Comparison of ENCODE assay signal across 12 cellular contexts in genomic region chr7:131346885-131347592, GRCh38. TPM values are rescaled to one million over a fixed set of nuclear protein-coding genes. Genes with fewer than 3 reads are reported as not detected.
DNase-seq lines count a peak whose midpoint lies in the region; ATAC-seq and TF ChIP-seq lines count a peak whose summit lies in the region.
"Had no signal": no experiment of that assay in that cellular context is flagged by ENCODE, and none has a peak within 500 bp of the region (broad histone marks: within the 10 kb centered on the region; RNA-seq: fewer than 3 reads in every experiment).

No MANE protein-coding gene starts in this region.

- WGBS in heart left ventricle, 4 donors: 37 to 61% (median 49%) methylated on average over 3 of the region's 3 CpGs

- H3K4me1 Mint-ChIP-seq in T-helper 17 cell (peaks cover 23% of the 10 kb centered on the region), immature natural killer cell (peaks cover 41 to 76% of the 10 kb centered on the region in 2 donors), type B pancreatic cell (ENCODE audit: unreplicated experiment) (peaks cover 7% of the 10 kb centered on the region)

- H3K4me3 ChIP-seq in heart left ventricle: no peak overlapping the region
- H3K4me3 ChIP-seq in uterus: no peak overlapping the region
- H3K4me3 ChIP-seq: skin epidermis had no signal

- H3K9me3 Mint-ChIP-seq in immature natural killer cell (no peaks in the 10 kb centered on the region), type B pancreatic cell (no peaks in the 10 kb centered on the region)
- H3K9me3 Mint-ChIP-seq in activated naive CD4-positive, alpha-beta T cell treated with anti-CD3 and anti-CD28 coated beads, Interleukin-2, amount 50 U/mL, for 72 hours: no peaks in the 10 kb centered on the region

- H3K36me3 ChIP-seq in heart left ventricle (no peaks in the 10 kb centered on the region), uterus (no peaks in the 10 kb centered on the region)

- peak; percentile 45 for ATAC-seq in Right ventricle myocardium superior (ENCODE audit: poor library complexity)
- ATAC-seq in heart left ventricle: no peak
- no peak for ATAC-seq in T-helper 17 cell
- no peak for ATAC-seq in activated naive CD4-positive, alpha-beta T cell treated with anti-CD3 and anti-CD28 coated beads, Interleukin-2, amount 50 U/mL, for 72 hours

- H3K4me3 Mint-ChIP-seq in T-helper 17 cell (peak overlapping the region; percentile 25), immature natural killer cell (no peak overlapping the region), type B pancreatic cell (peak overlapping the region; percentile 1)

- TF ChIP-seq CTCF in heart left ventricle (IDR thresholded peaks at IDR 0.05) (no peak), type B pancreatic cell (conservative IDR thresholded peaks at IDR 0.05) (no peak), uterus (IDR thresholded peaks at IDR 0.05) (no peak)

- intact Hi-C loops in Right ventricle myocardium superior (cut with DNase I): no loop called here
- intact Hi-C loops in heart left ventricle (cut with DNase I): no loop called here
- intact Hi-C loops in uterus (cut with DNase I; ENCODE audit: low total_unique reads): no loop called here

- H3K27ac Mint-ChIP-seq in T-helper 17 cell (peak overlapping the region; percentile 79), immature natural killer cell (peak overlapping the region in 4 of 6 donors; percentile 8 to 56 (median 17)), type B pancreatic cell (peak overlapping the region; percentile 35)
- no peak overlapping the region for H3K27ac Mint-ChIP-seq in activated naive CD4-positive, alpha-beta T cell treated with anti-CD3 and anti-CD28 coated beads, Interleukin-2, amount 50 U/mL, for 72 hours

- H3K27me3 ChIP-seq in heart left ventricle (no peaks in the 10 kb centered on the region), uterus (no peaks in the 10 kb centered on the region)

- TF ChIP-seq POLR2A in heart left ventricle (IDR thresholded peaks at IDR 0.05): no peak
- no peak for TF ChIP-seq POLR2A in uterus (IDR thresholded peaks at IDR 0.05)

- peaks cover 0 to 10% (median 0%) of the 10 kb centered on the region in 12 donors for H3K9me3 ChIP-seq in heart left ventricle
- no peaks in the 10 kb centered on the region for H3K9me3 ChIP-seq in T-helper 17 cell (ENCODE audit: control insufficient read depth, low read length, poor library complexity, severe bottlenecking)
- no peaks in the 10 kb centered on the region for H3K9me3 ChIP-seq in uterus

- no peaks in the 10 kb centered on the region for H3K36me3 Mint-ChIP-seq in T-helper 17 cell (ENCODE audit: low read depth)
- peaks cover 0 to 7% (median 5%) of the 10 kb centered on the region in 3 donors for H3K36me3 Mint-ChIP-seq in immature natural killer cell
- H3K36me3 Mint-ChIP-seq in type B pancreatic cell: no peaks in the 10 kb centered on the region
- H3K36me3 Mint-ChIP-seq in activated naive CD4-positive, alpha-beta T cell treated with anti-CD3 and anti-CD28 coated beads, Interleukin-2, amount 50 U/mL, for 72 hours: peaks cover 0 to 15% of the 10 kb centered on the region in 2 donors

- no peak for DNase-seq in Right ventricle myocardium superior
- DNase-seq in heart left ventricle: no peak
- no peak for DNase-seq in T-helper 17 cell
- no peak for DNase-seq in immature natural killer cell
- DNase-seq in type B pancreatic cell (ENCODE audit: extremely low spot score, unreplicated experiment): no peak
- DNase-seq in NCI-H2081 treated with DMSO at 0.1 percent for 48 hours (lab: John Stamatoyannopoulos, UW): no peak
- no peak for DNase-seq in activated naive CD4-positive, alpha-beta T cell treated with anti-CD3 and anti-CD28 coated beads, Interleukin-2, amount 50 U/mL, for 72 hours (ENCODE audit: low spot score in 2 of 2)
- no peak for DNase-seq in uterus
- DNase-seq: activated CD4-positive, alpha-beta T cell treated with anti-CD3 and anti-CD28 coated beads for 4 hours; DND-41; NCI-H446 had no signal

- H3K27me3 Mint-ChIP-seq in T-helper 17 cell: no peaks in the 10 kb centered on the region
- peaks cover 0 to 2% (median 0%) of the 10 kb centered on the region in 3 donors for H3K27me3 Mint-ChIP-seq in immature natural killer cell (ENCODE audit: low read depth in 3 of 3)
- no peaks in the 10 kb centered on the region for H3K27me3 Mint-ChIP-seq in type B pancreatic cell

- H3K27ac ChIP-seq in heart left ventricle: no peak overlapping the region
- no peak overlapping the region for H3K27ac ChIP-seq in uterus
- H3K27ac ChIP-seq: skin epidermis had no signal

- H3K4me1 ChIP-seq in heart left ventricle (peaks cover 0 to 39% (median 28%) of the 10 kb centered on the region in 12 donors), uterus (peaks cover 0 to 6% of the 10 kb centered on the region in 2 donors)

RNA-seq across cellular contexts. Expression of gene MKLN1, which starts 19.4 kb away (rescaled TPM):
- total RNA-seq in Right ventricle myocardium superior (37.5 TPM), heart left ventricle (10 to 100 TPM; 26.7 to 49.7 (median 42.7) TPM), T-helper 17 cell (10 to 100 TPM; 46.5 to 51.1 TPM), type B pancreatic cell (ENCODE audit: low replicate concordance) (39.1 and 47.7 TPM in 2 replicates), uterus (100 to 1,000 TPM in 3 of 4 donors, 10 to 100 TPM in 1; 52.9 to 311 (median 128) TPM)
- polyA plus RNA-seq in heart left ventricle (10 to 100 TPM; 11.5 to 16.3 TPM), immature natural killer cell (10 to 100 TPM; 10.8 to 26.6 (median 17.5) TPM)
- 10 to 100 TPM; 48.9 to 54.2 TPM for total RNA-seq in activated naive CD4-positive, alpha-beta T cell treated with anti-CD3 and anti-CD28 coated beads, Interleukin-2, amount 50 U/mL, for 72 hours

Comparison
In these comparisons a context has a peak if more than half of its experiments do, and no peak if none do; other contexts are left out.
1. H3K27ac Mint-ChIP-seq: peak in T-helper 17 cell (single experiment), immature natural killer cell (4 of 6) and type B pancreatic cell (single experiment); none in activated naive CD4-positive, alpha-beta T cell treated with anti-CD3 and anti-CD28 coated beads, Interleukin-2, amount 50 U/mL, for 72 hours (0 of 2).
2. H3K4me3 Mint-ChIP-seq: peak in T-helper 17 cell (single experiment) and type B pancreatic cell (single experiment); none in immature natural killer cell (0 of 5).